Comparison of ENCODE assay signal across 1 cellular context in genomic region chr4:152779513-152780266, GRCh38.
TF ChIP-seq lines count a peak whose summit lies in the region.

Gene ARFIP1 (plus strand): TSS chr4:152779954. CDS start chr4:152829634, 49,680 bp downstream.
Gene TIGD4 (minus strand): TSS chr4:152779730. CDS start chr4:152771004, 8,726 bp downstream.

TF ChIP-seq in K562, 482 proteins besides CTCF, POLR2A, EP300 and RAD21 (continued from another document and continues in another):
- TF ChIP-seq FOXK1 (CRISPR knock-in tag; IDR thresholded peaks at IDR 0.05; ENCODE audit: borderline replicate concordance) (0 out of 2 replicates have a peak, but pooled peaks have one; percentile 17), CXXC5 (CRISPR knock-in tag; IDR thresholded peaks at IDR 0.05) (peak; percentile 85), ETV5 (CRISPR knock-in tag; IDR thresholded peaks at IDR 0.05; ENCODE audit: low read depth) (peak; percentile 88), JUND (IDR thresholded peaks at IDR 0.05; ENCODE audit: borderline replicate concordance, low read depth, low read length) (peak; percentile 34), JUND (tag; IDR thresholded peaks at IDR 0.05; ENCODE audit: borderline replicate concordance, low read depth, low read length) (no peak; the same call in 2 of the 3 replicates), VEZF1 (CRISPR knock-in tag; IDR thresholded peaks at IDR 0.05) (peak; percentile 82), TEAD1 (CRISPR knock-in tag; IDR thresholded peaks at IDR 0.05) (peak in 1 of 2 experiments; percentile 51; a peak in 2 of 4 replicates), SMC3 (conservative IDR thresholded peaks at IDR 0.05; ENCODE audit: insufficient read depth, low read depth, low read length) (0 out of 2 replicates have a peak, but pooled peaks have one; percentile 1), ETV1 (tag; conservative IDR thresholded peaks at IDR 0.05; ENCODE audit: low read depth) (peak; percentile 96), RBM22 (IDR thresholded peaks at IDR 0.05; ENCODE audit: low read depth, low read length, poor library complexity, severe bottlenecking) (peak; percentile 98), NBN (IDR thresholded peaks at IDR 0.05; ENCODE audit: low read depth) (peak; percentile 43; the same call in 1 of the 2 replicates), TAF7 (tag; IDR thresholded peaks at IDR 0.05) (peak; percentile 74), ZMIZ1 (IDR thresholded peaks at IDR 0.05; ENCODE audit: low read depth in 2 of 2, low read length in 2 of 2) (0 out of 4 replicates have a peak, but pooled peaks of 1 of the 2 experiments have one; percentile 23), HCFC1 (IDR thresholded peaks at IDR 0.05; ENCODE audit: low read depth, low read length) (peak; percentile 70), BRF1 (IDR thresholded peaks at IDR 0.05; ENCODE audit: borderline replicate concordance, extremely low read depth, insufficient read length) (no peak), KLF1 (tag; IDR thresholded peaks at IDR 0.05) (peak; percentile 91; the same call in 1 of the 2 replicates), KDM4B (IDR thresholded peaks at IDR 0.05; ENCODE audit: borderline replicate concordance in 2 of 2, low read depth in 1 of 2) (peak in 1 of 2 experiments; percentile 71; a peak in 1 of 4 replicates), SPI1 (IDR thresholded peaks at IDR 0.05; ENCODE audit: borderline replicate concordance, low read depth, low read length) (no peak), RBFOX2 (IDR thresholded peaks at IDR 0.05; ENCODE audit: low read depth, low read length) (peak; percentile 86), GABPB1 (CRISPR knock-in tag; IDR thresholded peaks at IDR 0.05) (peak; percentile 96), SAFB2 (IDR thresholded peaks at IDR 0.05; ENCODE audit: borderline replicate concordance, low read depth, low read length, severe bottlenecking) (no peak), SIRT6 (IDR thresholded peaks at IDR 0.05; ENCODE audit: low read depth, low read length) (no peak), CTBP1 (IDR thresholded peaks at IDR 0.05; ENCODE audit: borderline replicate concordance) (peak; percentile 87; the same call in 1 of the 2 replicates), CREB1 (IDR thresholded peaks at IDR 0.05) (peak; percentile 79), CREB1 (CRISPR knock-in tag; IDR thresholded peaks at IDR 0.05) (peak; percentile 62; the same call in 1 of the 2 replicates), PCBP2 (IDR thresholded peaks at IDR 0.05; ENCODE audit: low read depth, low read length, poor library complexity, severe bottlenecking) (no peak), CEBPZ (IDR thresholded peaks at IDR 0.05; ENCODE audit: borderline replicate concordance, low read depth, low read length) (no peak), GATA2 (CRISPR knock-in tag; IDR thresholded peaks at IDR 0.05) (no peak), MBD2 (IDR thresholded peaks at IDR 0.05; ENCODE audit: borderline replicate concordance, low read depth) (peak; percentile 58; the same call in 1 of the 2 replicates), HNRNPLL (IDR thresholded peaks at IDR 0.05; ENCODE audit: low read depth, low read length, poor library complexity, severe bottlenecking) (peak; percentile 37), NFIX (CRISPR knock-in tag; IDR thresholded peaks at IDR 0.05; ENCODE audit: low read depth) (no peak), RB1 (IDR thresholded peaks at IDR 0.05; ENCODE audit: low read depth) (peak; percentile 8; the same call in 1 of the 2 replicates), POLR2AphosphoS5 (IDR thresholded peaks at IDR 0.05; ENCODE audit: control insufficient read depth, insufficient read depth, low read depth, low read length) (peak; percentile 77; the same call in 1 of the 2 replicates), KLF16 (IDR thresholded peaks at IDR 0.05) (peak; percentile 75), ZBTB12 (CRISPR knock-in tag; IDR thresholded peaks at IDR 0.05) (peak; percentile 71), MTA3 (IDR thresholded peaks at IDR 0.05; ENCODE audit: borderline replicate concordance) (0 out of 2 replicates have a peak, but pooled peaks have one; percentile 33), NFIC (IDR thresholded peaks at IDR 0.05) (peak; percentile 92), ELF4 (CRISPR knock-in tag; IDR thresholded peaks at IDR 0.05) (peak; percentile 85), FIP1L1 (IDR thresholded peaks at IDR 0.05; ENCODE audit: low read depth, low read length, poor library complexity, severe bottlenecking) (no peak), TFAP4 (CRISPR knock-in tag; IDR thresholded peaks at IDR 0.05; ENCODE audit: borderline replicate concordance) (peak; percentile 82)
- TF ChIP-seq, protein P1, sequence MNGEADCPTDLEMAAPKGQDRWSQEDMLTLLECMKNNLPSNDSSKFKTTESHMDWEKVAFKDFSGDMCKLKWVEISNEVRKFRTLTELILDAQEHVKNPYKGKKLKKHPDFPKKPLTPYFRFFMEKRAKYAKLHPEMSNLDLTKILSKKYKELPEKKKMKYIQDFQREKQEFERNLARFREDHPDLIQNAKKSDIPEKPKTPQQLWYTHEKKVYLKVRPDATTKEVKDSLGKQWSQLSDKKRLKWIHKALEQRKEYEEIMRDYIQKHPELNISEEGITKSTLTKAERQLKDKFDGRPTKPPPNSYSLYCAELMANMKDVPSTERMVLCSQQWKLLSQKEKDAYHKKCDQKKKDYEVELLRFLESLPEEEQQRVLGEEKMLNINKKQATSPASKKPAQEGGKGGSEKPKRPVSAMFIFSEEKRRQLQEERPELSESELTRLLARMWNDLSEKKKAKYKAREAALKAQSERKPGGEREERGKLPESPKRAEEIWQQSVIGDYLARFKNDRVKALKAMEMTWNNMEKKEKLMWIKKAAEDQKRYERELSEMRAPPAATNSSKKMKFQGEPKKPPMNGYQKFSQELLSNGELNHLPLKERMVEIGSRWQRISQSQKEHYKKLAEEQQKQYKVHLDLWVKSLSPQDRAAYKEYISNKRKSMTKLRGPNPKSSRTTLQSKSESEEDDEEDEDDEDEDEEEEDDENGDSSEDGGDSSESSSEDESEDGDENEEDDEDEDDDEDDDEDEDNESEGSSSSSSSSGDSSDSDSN (IDR thresholded peaks at IDR 0.05; ENCODE audit: borderline replicate concordance in 1 of 2, low read depth in 2 of 2, low read length in 2 of 2) = peak in 1 of 2 experiments; percentile 37; a peak in 1 of 4 replicates
- TF ChIP-seq, protein P2, sequence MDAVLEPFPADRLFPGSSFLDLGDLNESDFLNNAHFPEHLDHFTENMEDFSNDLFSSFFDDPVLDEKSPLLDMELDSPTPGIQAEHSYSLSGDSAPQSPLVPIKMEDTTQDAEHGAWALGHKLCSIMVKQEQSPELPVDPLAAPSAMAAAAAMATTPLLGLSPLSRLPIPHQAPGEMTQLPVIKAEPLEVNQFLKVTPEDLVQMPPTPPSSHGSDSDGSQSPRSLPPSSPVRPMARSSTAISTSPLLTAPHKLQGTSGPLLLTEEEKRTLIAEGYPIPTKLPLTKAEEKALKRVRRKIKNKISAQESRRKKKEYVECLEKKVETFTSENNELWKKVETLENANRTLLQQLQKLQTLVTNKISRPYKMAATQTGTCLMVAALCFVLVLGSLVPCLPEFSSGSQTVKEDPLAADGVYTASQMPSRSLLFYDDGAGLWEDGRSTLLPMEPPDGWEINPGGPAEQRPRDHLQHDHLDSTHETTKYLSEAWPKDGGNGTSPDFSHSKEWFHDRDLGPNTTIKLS (IDR thresholded peaks at IDR 0.05; ENCODE audit: borderline replicate concordance, low read depth) = peak; percentile 76; the same call in 1 of the 2 replicates
- TF ChIP-seq, protein P3, sequence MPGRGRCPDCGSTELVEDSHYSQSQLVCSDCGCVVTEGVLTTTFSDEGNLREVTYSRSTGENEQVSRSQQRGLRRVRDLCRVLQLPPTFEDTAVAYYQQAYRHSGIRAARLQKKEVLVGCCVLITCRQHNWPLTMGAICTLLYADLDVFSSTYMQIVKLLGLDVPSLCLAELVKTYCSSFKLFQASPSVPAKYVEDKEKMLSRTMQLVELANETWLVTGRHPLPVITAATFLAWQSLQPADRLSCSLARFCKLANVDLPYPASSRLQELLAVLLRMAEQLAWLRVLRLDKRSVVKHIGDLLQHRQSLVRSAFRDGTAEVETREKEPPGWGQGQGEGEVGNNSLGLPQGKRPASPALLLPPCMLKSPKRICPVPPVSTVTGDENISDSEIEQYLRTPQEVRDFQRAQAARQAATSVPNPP (IDR thresholded peaks at IDR 0.05; ENCODE audit: borderline replicate concordance, insufficient read depth, insufficient read length) = no peak
- TF ChIP-seq, protein P4, sequence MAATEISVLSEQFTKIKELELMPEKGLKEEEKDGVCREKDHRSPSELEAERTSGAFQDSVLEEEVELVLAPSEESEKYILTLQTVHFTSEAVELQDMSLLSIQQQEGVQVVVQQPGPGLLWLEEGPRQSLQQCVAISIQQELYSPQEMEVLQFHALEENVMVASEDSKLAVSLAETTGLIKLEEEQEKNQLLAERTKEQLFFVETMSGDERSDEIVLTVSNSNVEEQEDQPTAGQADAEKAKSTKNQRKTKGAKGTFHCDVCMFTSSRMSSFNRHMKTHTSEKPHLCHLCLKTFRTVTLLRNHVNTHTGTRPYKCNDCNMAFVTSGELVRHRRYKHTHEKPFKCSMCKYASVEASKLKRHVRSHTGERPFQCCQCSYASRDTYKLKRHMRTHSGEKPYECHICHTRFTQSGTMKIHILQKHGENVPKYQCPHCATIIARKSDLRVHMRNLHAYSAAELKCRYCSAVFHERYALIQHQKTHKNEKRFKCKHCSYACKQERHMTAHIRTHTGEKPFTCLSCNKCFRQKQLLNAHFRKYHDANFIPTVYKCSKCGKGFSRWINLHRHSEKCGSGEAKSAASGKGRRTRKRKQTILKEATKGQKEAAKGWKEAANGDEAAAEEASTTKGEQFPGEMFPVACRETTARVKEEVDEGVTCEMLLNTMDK (IDR thresholded peaks at IDR 0.05; ENCODE audit: borderline replicate concordance, insufficient read depth, low read depth, low read length, poor library complexity, severe bottlenecking) = peak; percentile 17
